10 cellular contexts compared by ENCODE assay signal in the genomic region with DNA sequence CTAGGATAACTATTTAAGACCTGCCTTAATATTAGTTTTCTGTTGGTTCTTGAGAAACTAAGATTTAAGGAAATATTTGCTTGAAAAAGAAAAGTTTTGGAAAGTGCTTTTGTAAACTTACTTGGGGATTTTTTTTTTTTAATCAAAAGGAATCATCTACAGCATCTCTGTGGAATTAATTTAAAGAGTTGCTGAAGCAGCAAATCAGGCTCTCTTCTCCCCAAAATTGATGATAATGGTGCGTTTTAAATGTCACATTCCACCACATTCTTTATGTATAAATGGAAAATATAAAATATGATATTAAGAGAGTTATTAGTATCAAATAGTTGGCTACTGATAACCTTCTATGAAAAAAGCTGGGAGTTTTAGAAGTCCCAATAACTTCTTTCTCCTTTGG. TPM values are rescaled to one million over a fixed set of nuclear protein-coding genes. Genes with fewer than 3 reads are reported as not detected.
DNase-seq lines count a peak whose midpoint lies in the region; ATAC-seq, FAIRE-seq and TF ChIP-seq lines count a peak whose summit lies in the region.
"Had no signal": no experiment of that assay in that cellular context is flagged by ENCODE, and none has a peak within 500 bp of the region (broad histone marks: within the 10 kb centered on the region; RNA-seq: fewer than 3 reads in every experiment).

No MANE protein-coding gene starts in this region.

- intact Hi-C loops in A673 (cut with micrococcal nuclease; ENCODE audit: unreplicated experiment), result no loop called here
- intact Hi-C loops in pancreas (cut with DNase I), result loop anchor here in 1 of 3 donors (10.0 kb wide), 1 partner anchor 283 kb away; no protein-coding TSS in a partner anchor

- DNase-seq in A673 (ENCODE audit: low spot score), result no peak
- no peak for DNase-seq in Peyer's patch
- no peak for DNase-seq in fibroblast of pulmonary artery (ENCODE audit: low read depth)
- no peak for DNase-seq in pancreas
- no peak for DNase-seq in NCI-H526 treated with DMSO at 0.1 percent for 48 hours (lab: John Stamatoyannopoulos, UW)
- no peak for DNase-seq in GM13976 (ENCODE audit: low spot score)
- no peak for DNase-seq in NCI-H345 (lab: John Stamatoyannopoulos, UW)
- DNase-seq: activated CD8-positive, alpha-beta memory T cell treated with anti-CD3 and anti-CD28 coated beads for 24 hours; NCI-H1048 had no signal

- H3K27me3 ChIP-seq in A673 (replicated peaks; ENCODE audit: insufficient read depth, low read depth, low read length, poor library complexity), result no peaks in the 10 kb centered on the region
- no peaks in the 10 kb centered on the region for H3K27me3 ChIP-seq in Peyer's patch
- no peaks in the 10 kb centered on the region for H3K27me3 ChIP-seq in pancreas

- TF ChIP-seq CTCF in A673 (conservative IDR thresholded peaks at IDR 0.05; ENCODE audit: low read depth, low read length) (no peak), Peyer's patch (IDR thresholded peaks at IDR 0.05) (no peak), fibroblast of pulmonary artery (IDR thresholded peaks at IDR 0.05; ENCODE audit: low read length, missing control alignments) (no peak), pancreas (IDR thresholded peaks at IDR 0.05) (no peak), GM13976 (IDR thresholded peaks at IDR 0.05; ENCODE audit: borderline replicate concordance, control extremely low read depth, extremely low read depth, insufficient read depth, missing control alignments) (no peak)

- WGBS in pancreas, 2 donors, result 16 to 24% methylated on average over 1 of the region's 1 CpG

- peaks cover 66% of the 10 kb centered on the region for H3K4me1 ChIP-seq in A673 (ENCODE audit: insufficient read depth, low read length, poor library complexity, severe bottlenecking)
- H3K4me1 ChIP-seq in Peyer's patch, result peaks cover 4 to 52% (median 13%) of the 10 kb centered on the region in 4 donors
- H3K4me1 ChIP-seq in pancreas, result peaks cover 42 to 59% (median 53%) of the 10 kb centered on the region in 3 donors

- BruUV-seq in A673 (replicated peaks; lab: Mats Ljungman, UMichigan), result no TSS peak

- no peaks in the 10 kb centered on the region for H3K9me3 ChIP-seq in A673 (ENCODE audit: low read depth, low read length, poor library complexity, severe bottlenecking)
- no peaks in the 10 kb centered on the region for H3K9me3 ChIP-seq in Peyer's patch
- no peaks in the 10 kb centered on the region for H3K9me3 ChIP-seq in pancreas

- CTCF ChIA-PET in A673 (lab: Charles Lee), result no interaction called here

- ATAC-seq in pancreas, result no peak
- ATAC-seq in HG02610 (IDR thresholded peaks at IDR 0.05; ENCODE audit: unreplicated experiment), result no peak

- peak; percentile 91 for FAIRE-seq in pancreas (lab: Jason Lieb, UNC)

- H3K36me3 ChIP-seq in A673 (ENCODE audit: insufficient read depth, low read length, poor library complexity, severe bottlenecking) (no peaks in the 10 kb centered on the region), Peyer's patch (no peaks in the 10 kb centered on the region), pancreas (no peaks in the 10 kb centered on the region)

- POLR2A ChIA-PET in A673 (lab: Charles Lee; ENCODE audit: low non-redundant PET), result interaction anchor here (0.5 kb wide), 1 partner anchor 345 kb away, joined by 4 read pairs; no protein-coding TSS in a partner anchor

- peak overlapping the region; percentile 98 for H3K27ac ChIP-seq in A673 (ENCODE audit: low read depth, low read length, poor library complexity, severe bottlenecking)
- H3K27ac ChIP-seq in Peyer's patch, result peak overlapping the region in 3 of 4 donors; percentile 15 to 98 (median 97)
- H3K27ac ChIP-seq in pancreas, result peak overlapping the region in 3 of 4 donors; percentile 98 to 99 (median 99)

- in situ Hi-C loops in GM13976 (cut with MboI; ENCODE audit: low sequenced_read_pairs, unreplicated experiment), result no loop called here

- peak overlapping the region; percentile 96 for H3K4me3 ChIP-seq in A673 (ENCODE audit: low read depth, low read length, poor library complexity, severe bottlenecking)
- peak overlapping the region in 1 of 4 donors; percentile 78 for H3K4me3 ChIP-seq in Peyer's patch
- peak overlapping the region; percentile 47 for H3K4me3 ChIP-seq in fibroblast of pulmonary artery (replicated peaks; ENCODE audit: low read depth, low read length)
- peak overlapping the region in 2 of 4 donors; percentile 15 to 95 for H3K4me3 ChIP-seq in pancreas

- TF ChIP-seq POLR2A in Peyer's patch (IDR thresholded peaks at IDR 0.05), result no peak

RNA-seq across cellular contexts. Expression of a gene that starts 4.2 kb away (rescaled TPM):
- total RNA-seq in A673 (2021) (36.1 and 38.4 TPM in 2 replicates), Peyer's patch (100 to 1,000 TPM in 2 of 4 donors, 10 to 100 TPM in 2; 36.3 to 128 (median 103) TPM), pancreas (10 to 100 TPM; 19.8 to 33.4 (median 28.6) TPM)
- 10 to 100 TPM in 1 of 2 donors, 1 to 10 TPM in 1; 8.7 to 11.2 TPM for polyA plus RNA-seq in pancreas
